In genomic region chr16:27179500-27180072, GRCh38 we compare ENCODE assay signal across 8 cellular contexts. TPM values are rescaled to one million over a fixed set of nuclear protein-coding genes. Genes with fewer than 3 reads are reported as not detected.
DNase-seq lines count a peak whose midpoint lies in the region; ATAC-seq lines count a peak whose summit lies in the region.

No MANE protein-coding gene starts in this region.

- peak; percentile 87 for DNase-seq in GM03348 (ENCODE audit: low spot score)
- DNase-seq in NCI-H526 treated with DMSO at 0.1 percent for 48 hours (lab: John Stamatoyannopoulos, UW) = peak; percentile 27
- peak; percentile 86 to 89 for DNase-seq in activated CD4-positive, alpha-beta T cell treated with anti-CD3 and anti-CD28 coated beads, Interleukin-2, amount 50 U/mL, for 4 hours
- DNase-seq in dermis blood vessel endothelial cell = peak; percentile 86
- DNase-seq in lung microvascular endothelial cell (ENCODE audit: low read depth in 2 of 2) = peak; percentile 76 to 84
- DNase-seq in stimulated activated CD8-positive, alpha-beta memory T cell treated with anti-CD3 and anti-CD28 coated beads, Interleukin-15, amount 100 ng/mL, for 4 hours (ENCODE audit: low read depth in 2 of 2) = peak; percentile 61 to 76
- DNase-seq in NCI-H1436 (lab: John Stamatoyannopoulos, UW) = no peak

- ATAC-seq in HG02588 (IDR thresholded peaks at IDR 0.05; ENCODE audit: unreplicated experiment) = peak; percentile 70

RNA-seq across cellular contexts. Expression of gene KDM8, which starts 23.7 kb away (rescaled TPM):
- total RNA-seq in dermis blood vessel endothelial cell (3.7 and 4.7 TPM in 2 replicates), lung microvascular endothelial cell (2.0 and 3.2 TPM in 2 replicates)
